In the genomic region with DNA sequence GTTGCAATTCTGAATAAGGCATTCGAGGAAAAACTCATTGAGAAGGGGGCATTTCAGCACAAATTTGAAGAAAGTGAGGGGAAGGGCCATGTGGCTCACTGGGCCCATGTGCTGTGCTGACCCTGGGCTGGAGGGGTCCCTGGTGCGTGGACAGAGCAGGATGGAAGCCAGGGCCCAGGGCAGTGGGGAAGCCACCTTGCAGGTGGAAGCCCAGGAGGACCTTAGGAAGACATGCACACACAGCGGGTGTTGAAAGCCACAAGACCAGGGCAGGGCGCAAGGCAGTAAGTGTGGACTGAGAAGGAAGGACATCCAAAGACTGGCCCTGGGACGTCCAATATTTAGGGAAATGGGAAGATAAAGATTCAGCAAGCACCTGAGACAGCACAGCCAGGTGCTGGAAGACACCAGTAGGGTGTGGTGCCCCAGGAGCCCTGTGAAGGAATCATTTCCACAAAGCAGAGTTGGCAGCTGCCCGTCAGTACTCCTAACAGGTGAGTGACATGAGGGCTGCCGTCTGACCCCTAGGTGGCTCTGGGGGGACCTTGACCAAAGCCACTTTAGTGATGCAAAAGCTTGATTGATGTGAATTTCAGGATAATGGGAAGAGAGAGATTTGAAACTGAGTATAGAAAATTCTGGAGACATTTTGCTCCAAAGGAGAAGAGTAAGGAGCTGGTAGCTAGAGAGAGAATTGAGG, we compare ENCODE assay signal across 29 cellular contexts.
"Had no signal": no experiment of that assay in that cellular context is flagged by ENCODE, and none has a peak within 500 bp of the region (broad histone marks: within the 10 kb centered on the region; RNA-seq: fewer than 3 reads in every experiment).

No MANE protein-coding gene starts in this region.

- H3K36me3 ChIP-seq: brain microvascular endothelial cell, esophagus squamous epithelium had no signal

- ATAC-seq: activated T-cell treated with anti-CD3 and anti-CD28 coated beads, Interleukin-2, amount 50 U/mL, for 72 hours; effector memory CD8-positive, alpha-beta T cell; T-cell; WTC11 had no signal

- DNase-seq: activated CD4-positive, alpha-beta memory T cell treated with anti-CD3 and anti-CD28 coated beads, Interleukin-2, amount 10 ng/mL, durations not matched to agents 7 days and 5 days; activated CD4-positive, alpha-beta T cell treated with anti-CD3 and anti-CD28 coated beads for 1 hour; activated CD4-positive, alpha-beta T cell treated with anti-CD3 and anti-CD28 coated beads for 4 hours; activated CD4-positive, alpha-beta T cell treated with anti-CD3 and anti-CD28 coated beads, Interleukin-2, amount 10 ng/mL, durations not matched to agents 7 days and 5 days; activated CD4-positive, alpha-beta T cell treated with anti-CD3 and anti-CD28 coated beads, Interleukin-2, amount 50 U/mL, for 4 hours; activated CD8-positive, alpha-beta memory T cell treated with anti-CD3 and anti-CD28 coated beads, Interleukin-2, amount 50 U/mL, for 48 hours; activated effector memory CD4-positive, alpha-beta T cell treated with Interleukin-2 at 50 U/mL for 16 hours; activated gamma-delta T cell treated with Interleukin-2 at 50 U/mL for 16 hours; activated naive CD4-positive, alpha-beta T cell treated with anti-CD3 and anti-CD28 coated beads, Interleukin-2, amount 50 U/mL, for 16 hours; activated naive CD4-positive, alpha-beta T cell treated with Interleukin-2 at 50 U/mL for 16 hours; activated T-cell treated with anti-CD3 and anti-CD28 coated beads for 4 hours; activated T-cell treated with anti-CD3 and anti-CD28 coated beads, Interleukin-2, amount 50 U/mL, for 24 hours; activated T-cell treated with anti-CD3 and anti-CD28 coated beads, Interleukin-2, amount 50 U/mL, for 72 hours; anterior cingulate cortex; brain microvascular endothelial cell; cortex of kidney; dermis blood vessel endothelial cell; effector CD4-positive, alpha-beta T cell; effector memory CD8-positive, alpha-beta T cell; esophagus squamous epithelium; head of caudate nucleus; T-cell; T-helper 9 cell had no signal

- H3K4me1 Mint-ChIP-seq: activated CD4-positive, alpha-beta memory T cell treated with anti-CD3 and anti-CD28 coated beads, Interleukin-2, amount 10 ng/mL, durations not matched to agents 7 days and 5 days; activated CD4-positive, alpha-beta T cell treated with anti-CD3 and anti-CD28 coated beads, Interleukin-2, amount 10 ng/mL, durations not matched to agents 7 days and 5 days; central memory CD8-positive, alpha-beta T cell; T-cell; WTC11 had no signal

- H3K36me3 Mint-ChIP-seq: activated naive CD8-positive, alpha-beta T cell; T-cell had no signal

- H3K27me3 ChIP-seq: brain microvascular endothelial cell had no signal

- H3K4me3 ChIP-seq: esophagus squamous epithelium had no signal

- H3K4me3 Mint-ChIP-seq: activated CD4-positive, alpha-beta memory T cell treated with anti-CD3 and anti-CD28 coated beads, Interleukin-2, amount 10 ng/mL, durations not matched to agents 7 days and 5 days; activated CD4-positive, alpha-beta T cell treated with anti-CD3 and anti-CD28 coated beads, Interleukin-2, amount 10 ng/mL, durations not matched to agents 7 days and 5 days; activated naive CD8-positive, alpha-beta T cell; activated T-cell treated with anti-CD3 and anti-CD28 coated beads, Interleukin-2, amount 50 U/mL, for 24 hours; activated T-cell treated with anti-CD3 and anti-CD28 coated beads, Interleukin-2, amount 50 U/mL, for 72 hours; central memory CD8-positive, alpha-beta T cell; effector memory CD8-positive, alpha-beta T cell; T-cell; T-helper 1 cell treated with Interleukin-12 subunit alpha and Interleukin-12 subunit beta and Interleukin-4 antibody, amounts not matched to agents 30 μg/mL and 1 μg/mL, for 36 hours; WTC11 had no signal

- H3K9me3 Mint-ChIP-seq: activated CD4-positive, alpha-beta memory T cell treated with anti-CD3 and anti-CD28 coated beads, Interleukin-2, amount 10 ng/mL, durations not matched to agents 7 days and 5 days; activated CD4-positive, alpha-beta T cell treated with anti-CD3 and anti-CD28 coated beads, Interleukin-2, amount 10 ng/mL, durations not matched to agents 7 days and 5 days; activated T-cell treated with anti-CD3 and anti-CD28 coated beads, Interleukin-2, amount 50 U/mL, for 24 hours; activated T-cell treated with anti-CD3 and anti-CD28 coated beads, Interleukin-2, amount 50 U/mL, for 72 hours; central memory CD8-positive, alpha-beta T cell; T-cell; T-helper 1 cell treated with Interleukin-12 subunit alpha and Interleukin-12 subunit beta and Interleukin-4 antibody, amounts not matched to agents 30 μg/mL and 1 μg/mL, for 36 hours had no signal

- H3K27ac Mint-ChIP-seq: activated CD4-positive, alpha-beta memory T cell treated with anti-CD3 and anti-CD28 coated beads, Interleukin-2, amount 10 ng/mL, durations not matched to agents 7 days and 5 days; activated CD4-positive, alpha-beta T cell treated with anti-CD3 and anti-CD28 coated beads, Interleukin-2, amount 10 ng/mL, durations not matched to agents 7 days and 5 days; activated naive CD8-positive, alpha-beta T cell; activated T-cell treated with anti-CD3 and anti-CD28 coated beads, Interleukin-2, amount 50 U/mL, for 24 hours; activated T-cell treated with anti-CD3 and anti-CD28 coated beads, Interleukin-2, amount 50 U/mL, for 72 hours; effector memory CD8-positive, alpha-beta T cell; T-cell; T-helper 1 cell treated with Interleukin-12 subunit alpha and Interleukin-12 subunit beta and Interleukin-4 antibody, amounts not matched to agents 30 μg/mL and 1 μg/mL, for 36 hours; WTC11 had no signal

- H3K27ac ChIP-seq: brain microvascular endothelial cell, epithelial cell of prostate, esophagus squamous epithelium, VCaP had no signal
